ENCODE assay signal across 31 cellular contexts in genomic region chr2:240732184-240732583, GRCh38. TPM values are rescaled to one million over a fixed set of nuclear protein-coding genes. Genes with fewer than 3 reads are reported as not detected.
"Had no signal": no experiment of that assay in that cellular context is flagged by ENCODE, and none has a peak within 500 bp of the region (broad histone marks: within the 10 kb centered on the region; RNA-seq: fewer than 3 reads in every experiment).

No MANE protein-coding gene starts in this region.

- DNase-seq: stimulated activated CD4-positive, alpha-beta T cell treated with anti-CD3 and anti-CD28 coated beads, Interleukin-2, amount 100 ng/mL, for 48 hours; stimulated activated CD4-positive, alpha-beta T cell treated with anti-CD3 and anti-CD28 coated beads, Interleukin-4, amount 100 ng/mL, for 1 hour; stimulated activated CD4-positive, alpha-beta T cell treated with anti-CD3 and anti-CD28 coated beads, Interleukin-4, amount 100 ng/mL, for 24 hours; stimulated activated CD4-positive, alpha-beta T cell treated with anti-CD3 and anti-CD28 coated beads, Interleukin-4, amount 100 ng/mL, for 4 hours; stimulated activated CD8-positive, alpha-beta memory T cell treated with anti-CD3 and anti-CD28 coated beads, Interleukin-4, amount 100 ng/mL, for 48 hours; stimulated activated naive B cell treated with anti-CD40 and anti-IgM and Interleukin-4, amounts not matched to agents 10 μg/mL and 1 μg/mL and 100 μg/mL, for 72 hours; stimulated activated naive CD4-positive, alpha-beta T cell; stimulated activated naive CD4-positive, alpha-beta T cell treated with Interleukin-2 at 50 U/mL for 16 hours; stimulated activated naive CD8-positive, alpha-beta T cell treated with anti-CD3 and anti-CD28 coated beads, Interleukin-15, amount 100 ng/mL, for 72 hours; stimulated activated naive CD8-positive, alpha-beta T cell treated with anti-CD3 and anti-CD28 coated beads, Interleukin-15, Interleukin-2, amounts not matched to agents 100 U/mL and 50 U/mL, for 24 hours; stomach; testis; thyroid gland; tibial artery; transverse colon; trophoblast cell; upper lobe of left lung; upper lobe of right lung; uterus had no signal

- H3K4me1 ChIP-seq: suprapubic skin, testis, thyroid gland, tibial artery, tibial nerve, transverse colon, uterus, vagina had no signal

- H3K36me3 ChIP-seq: stomach, suprapubic skin, thoracic aorta, thyroid gland, tibial artery, transverse colon, upper lobe of left lung, upper lobe of right lung, uterus, vagina had no signal

- H3K4me3 ChIP-seq: stomach, suprapubic skin, testis, thoracic aorta, thyroid gland, tibial artery, tibial nerve, transverse colon, upper lobe of left lung, upper lobe of right lung, uterus, vagina had no signal

- H3K27ac ChIP-seq: stomach, suprapubic skin, testis, thoracic aorta, thyroid gland, tibial artery, tibial nerve, transverse colon, uterus, vagina had no signal

- H3K9me3 ChIP-seq: stomach, suprapubic skin, testis, thoracic aorta, thyroid gland, tibial artery, tibial nerve, transverse colon, upper lobe of left lung, upper lobe of right lung, uterus, vagina had no signal

- H3K9me3 Mint-ChIP-seq: stimulated activated effector memory CD8-positive, alpha-beta T cell treated with anti-CD3 and anti-CD28 coated beads, Interleukin-12 subunit alpha, Interleukin-12 subunit beta, amount 100 ng/mL, for 72 hours; stimulated activated memory B cell treated with anti-CD40 and anti-IgM and Interleukin-4, amounts not matched to agents 10 μg/mL and 1 μg/mL and 100 μg/mL, for 72 hours; stimulated activated naive B cell treated with anti-CD40 and anti-IgM and Interleukin-4, amounts not matched to agents 10 μg/mL and 1 μg/mL and 100 μg/mL, for 72 hours; stimulated activated naive CD8-positive, alpha-beta T cell treated with anti-CD3 and anti-CD28 coated beads, Interleukin-15, amount 100 ng/mL, for 72 hours; stimulated activated naive CD8-positive, alpha-beta T cell treated with anti-CD3 and anti-CD28 coated beads, Interleukin-15, Interleukin-2, amounts not matched to agents 100 ng/mL and 50 ng/mL, for 24 hours; type B pancreatic cell had no signal

- H3K4me3 Mint-ChIP-seq: stimulated activated effector memory CD8-positive, alpha-beta T cell treated with anti-CD3 and anti-CD28 coated beads, Interleukin-12 subunit alpha, Interleukin-12 subunit beta, amount 100 ng/mL, for 72 hours; stimulated activated memory B cell treated with anti-CD40 and anti-IgM and Interleukin-4, amounts not matched to agents 10 μg/mL and 1 μg/mL and 100 μg/mL, for 72 hours; stimulated activated naive B cell treated with anti-CD40 and anti-IgM and Interleukin-4, amounts not matched to agents 10 μg/mL and 1 μg/mL and 100 μg/mL, for 72 hours; stimulated activated naive CD8-positive, alpha-beta T cell treated with anti-CD3 and anti-CD28 coated beads, Interleukin-15, amount 100 ng/mL, for 72 hours; stimulated activated naive CD8-positive, alpha-beta T cell treated with anti-CD3 and anti-CD28 coated beads, Interleukin-15, Interleukin-2, amounts not matched to agents 100 ng/mL and 50 ng/mL, for 24 hours; type B pancreatic cell had no signal

- H3K4me1 Mint-ChIP-seq: stimulated activated effector memory CD8-positive, alpha-beta T cell treated with anti-CD3 and anti-CD28 coated beads, Interleukin-12 subunit alpha, Interleukin-12 subunit beta, amount 100 ng/mL, for 72 hours; stimulated activated memory B cell treated with anti-CD40 and anti-IgM and Interleukin-4, amounts not matched to agents 10 μg/mL and 1 μg/mL and 100 μg/mL, for 72 hours; stimulated activated naive B cell treated with anti-CD40 and anti-IgM and Interleukin-4, amounts not matched to agents 10 μg/mL and 1 μg/mL and 100 μg/mL, for 72 hours; stimulated activated naive CD8-positive, alpha-beta T cell treated with anti-CD3 and anti-CD28 coated beads, Interleukin-15, amount 100 ng/mL, for 72 hours had no signal

- H3K36me3 Mint-ChIP-seq: stimulated activated effector memory CD8-positive, alpha-beta T cell treated with anti-CD3 and anti-CD28 coated beads, Interleukin-12 subunit alpha, Interleukin-12 subunit beta, amount 100 ng/mL, for 72 hours; stimulated activated memory B cell treated with anti-CD40 and anti-IgM and Interleukin-4, amounts not matched to agents 10 μg/mL and 1 μg/mL and 100 μg/mL, for 72 hours; stimulated activated naive B cell treated with anti-CD40 and anti-IgM and Interleukin-4, amounts not matched to agents 10 μg/mL and 1 μg/mL and 100 μg/mL, for 72 hours; type B pancreatic cell had no signal

- H3K27ac Mint-ChIP-seq: stimulated activated effector memory CD8-positive, alpha-beta T cell treated with anti-CD3 and anti-CD28 coated beads, Interleukin-12 subunit alpha, Interleukin-12 subunit beta, amount 100 ng/mL, for 72 hours; stimulated activated memory B cell treated with anti-CD40 and anti-IgM and Interleukin-4, amounts not matched to agents 10 μg/mL and 1 μg/mL and 100 μg/mL, for 72 hours; stimulated activated naive B cell treated with anti-CD40 and anti-IgM and Interleukin-4, amounts not matched to agents 10 μg/mL and 1 μg/mL and 100 μg/mL, for 72 hours; stimulated activated naive CD8-positive, alpha-beta T cell treated with anti-CD3 and anti-CD28 coated beads, Interleukin-15, Interleukin-2, amounts not matched to agents 100 ng/mL and 50 ng/mL, for 24 hours; type B pancreatic cell had no signal

- H3K27me3 Mint-ChIP-seq: stimulated activated naive CD8-positive, alpha-beta T cell treated with anti-CD3 and anti-CD28 coated beads, Interleukin-15, amount 100 ng/mL, for 72 hours; stimulated activated naive CD8-positive, alpha-beta T cell treated with anti-CD3 and anti-CD28 coated beads, Interleukin-15, Interleukin-2, amounts not matched to agents 100 ng/mL and 50 ng/mL, for 24 hours; type B pancreatic cell had no signal

- ATAC-seq: stimulated activated effector memory CD8-positive, alpha-beta T cell treated with anti-CD3 and anti-CD28 coated beads, Interleukin-12 subunit alpha, Interleukin-12 subunit beta, amount 100 ng/mL, for 72 hours; stimulated activated memory B cell treated with anti-CD40 and anti-IgM and Interleukin-4, amounts not matched to agents 10 μg/mL and 1 μg/mL and 100 μg/mL, for 72 hours; stimulated activated naive B cell treated with anti-CD40 and anti-IgM and Interleukin-4, amounts not matched to agents 10 μg/mL and 1 μg/mL and 100 μg/mL, for 72 hours; stimulated activated naive CD8-positive, alpha-beta T cell treated with anti-CD3 and anti-CD28 coated beads, Interleukin-15, amount 100 ng/mL, for 72 hours; stimulated activated naive CD8-positive, alpha-beta T cell treated with anti-CD3 and anti-CD28 coated beads, Interleukin-15, Interleukin-2, amounts not matched to agents 100 U/mL and 50 U/mL, for 24 hours had no signal

RNA-seq across cellular contexts. Expression of gene AQP12A, which starts 40.5 kb away (rescaled TPM):
- total RNA-seq: stomach, subcutaneous adipose tissue, suprapubic skin, temporal lobe, testis, thoracic aorta, thyroid gland, transverse colon, upper lobe of left lung, upper lobe of right lung, ureter, urinary bladder, uterus, vagina had no signal

RNA-seq across cellular contexts. Expression of gene AQP12B, which starts 49.5 kb away (rescaled TPM):
- total RNA-seq: subcutaneous adipose tissue, suprapubic skin, temporal lobe, testis, thoracic aorta, upper lobe of left lung, upper lobe of right lung, ureter, urinary bladder, uterus, vagina had no signal
